Comparison of ENCODE assay signal across 8 cellular contexts in the genomic region with DNA sequence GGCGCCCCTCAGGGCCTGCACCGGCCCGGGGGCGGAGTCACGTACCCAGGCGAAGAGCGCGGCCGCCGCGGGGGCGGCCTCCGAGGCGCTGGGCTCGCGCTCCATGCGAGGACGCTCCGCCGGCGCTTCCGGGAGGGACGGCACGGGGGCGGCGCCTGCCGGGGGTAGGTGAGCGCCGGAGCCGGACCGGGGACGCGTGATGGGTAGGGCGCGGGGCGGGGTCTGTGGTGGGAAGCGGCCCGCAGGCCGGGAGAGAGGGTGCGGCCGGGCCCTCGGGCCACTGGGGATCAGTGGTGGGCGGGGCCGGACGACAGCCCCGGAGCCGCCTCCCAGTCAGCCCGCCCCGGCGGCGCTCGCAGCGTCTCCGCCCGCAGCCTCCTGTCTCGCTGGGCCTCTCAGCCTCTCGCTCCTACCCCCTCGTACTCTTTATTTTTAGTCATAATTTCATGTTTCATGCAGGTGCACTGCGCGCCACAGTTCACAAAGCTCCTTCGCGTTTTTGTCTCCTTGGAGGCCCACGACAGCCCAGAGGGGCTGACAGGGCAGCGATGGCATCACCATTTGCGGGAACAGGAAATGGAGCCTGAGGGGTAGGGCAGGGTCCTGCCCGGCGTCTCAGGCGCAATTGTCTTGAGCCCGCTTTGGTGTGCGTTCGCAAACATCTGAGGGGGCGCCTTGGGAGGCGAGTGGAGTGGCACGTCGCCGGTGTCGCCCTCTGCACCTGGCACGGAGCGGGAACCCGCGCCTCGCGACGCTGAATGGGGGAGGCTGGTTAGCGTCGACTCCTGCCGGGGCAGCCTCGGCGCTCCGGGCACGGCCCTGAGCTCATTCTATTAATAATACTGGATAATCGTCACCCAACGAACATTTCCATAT. TPM values are rescaled to one million over a fixed set of nuclear protein-coding genes. Genes with fewer than 3 reads are reported as not detected.
A peak's percentile ranks its signal among the peaks of the same experiment; 100 is the strongest.
DNase-seq lines count a peak whose midpoint lies in the region; ATAC-seq, FAIRE-seq and TF ChIP-seq lines count a peak whose summit lies in the region.

Gene SERGEF, minus strand, starts transcription at position 142 of the 876 bp plus-strand sequence. Its CDS starts 37 bp downstream, at position 105.

- ATAC-seq in HG02884 (IDR thresholded peaks at IDR 0.05; ENCODE audit: unreplicated experiment) (peak; percentile 90), left ventricle myocardium superior (peak; percentile 99), psoas muscle (peak; percentile 96 to 98 (median 98))

- H3K9me3 ChIP-seq in adrenal gland (replicated peaks in 1 of 3) (no peaks in the 10 kb centered on the region), psoas muscle (no peaks in the 10 kb centered on the region)

- intact Hi-C loops in adrenal gland (cut with DNase I), result no loop called here
- intact Hi-C loops in left ventricle myocardium superior (cut with micrococcal nuclease), result no loop called here
- intact Hi-C loops in psoas muscle (cut with DNase I), result loop anchor here (10.0 kb wide), 2 partner anchors 92 to 302 kb away; partner anchors contain the start of gene SAAL1 (in 1 of the 2)

- 0 to 1% (median 0%) methylated on average over 29 to 93 of the region's 93 CpGs for WGBS in adrenal gland, 4 donors
- 0% methylated on average over 59 to 93 of the region's 93 CpGs for WGBS in psoas muscle, 3 donors

- no peaks in the 10 kb centered on the region for H3K36me3 ChIP-seq in adrenal gland (replicated peaks in 1 of 2)
- H3K36me3 ChIP-seq in psoas muscle (ENCODE audit: insufficient read depth in 1 of 2, low read depth in 1 of 2), result no peaks in the 10 kb centered on the region

- H3K4me1 ChIP-seq in adrenal gland (replicated peaks in 1 of 2) (peaks cover 0 to 10% of the 10 kb centered on the region in 2 donors), psoas muscle (peaks cover 6% of the 10 kb centered on the region)

- TF ChIP-seq POLR2A in GM15510 (IDR thresholded peaks at IDR 0.05; ENCODE audit: borderline replicate concordance, extremely low read depth, insufficient read length) (peak; percentile 88), adrenal gland (IDR thresholded peaks at IDR 0.05) (peak; percentile 50 to 87)

- no peak for FAIRE-seq in urothelium cell line (lab: Jason Lieb, UNC)

- H3K4me3 ChIP-seq in adrenal gland, result peak within 1 kb of the TSS; percentile 28 to 90 (median 84)
- H3K4me3 ChIP-seq in psoas muscle, result peak within 1 kb of the TSS; percentile 96

- H3K27me3 ChIP-seq in adrenal gland (no peaks in the 10 kb centered on the region), psoas muscle (ENCODE audit: insufficient read depth in 3 of 3, low read length in 2 of 3) (no peaks in the 10 kb centered on the region)

- DNase-seq in NCI-H146 treated with DMSO at 0.1 percent for 48 hours (lab: John Stamatoyannopoulos, UW; ENCODE audit: unreplicated experiment) (peak; percentile 90), T-helper 1 cell (peak; percentile 87 to 97 (median 93)), adrenal gland (peak; percentile 93 to 96 (median 95)), left ventricle myocardium superior (peak; percentile 96), psoas muscle (peak; percentile 95 to 97), urothelium cell line (ENCODE audit: low spot score) (peak; percentile 98)

- TF ChIP-seq CTCF in adrenal gland (IDR thresholded peaks at IDR 0.05) (peak in 1 of 6 experiments; percentile 54), psoas muscle (IDR thresholded peaks at IDR 0.05) (no peak)

- peak within 1 kb of the TSS in 4 of 5 donors; percentile 65 to 82 (median 74) for H3K27ac ChIP-seq in adrenal gland
- H3K27ac ChIP-seq in psoas muscle, result peak within 1 kb of the TSS; percentile 91

RNA-seq across cellular contexts. Expression of gene SERGEF, which starts in this region (rescaled TPM):
- total RNA-seq in adrenal gland, result 10 to 100 TPM; 31.2 to 46.4 (median 38.4) TPM
- polyA plus RNA-seq in adrenal gland, result 100 to 1,000 TPM in 2 of 3 donors, 10 to 100 TPM in 1; 21.7 to 216 (median 133) TPM
- 15.4 TPM for total RNA-seq in left ventricle myocardium superior
- total RNA-seq in psoas muscle, result 10 to 100 TPM; 17.9 to 28.3 (median 25.1) TPM
- polyA plus RNA-seq in psoas muscle, result 10 to 100 TPM; 11.1 to 33.1 (median 29.5) TPM

Comparison
In these comparisons a context has a peak if more than half of its experiments do, and no peak if none do; other contexts are left out.
1. Peak in every context shown above with its lines: DNase-seq, ATAC-seq, H3K4me3 ChIP-seq and H3K27ac ChIP-seq.
2. intact Hi-C loops: an anchor here in psoas muscle (10.0 kb wide); none called in adrenal gland and left ventricle myocardium superior.